Comparison of ENCODE assay signal across 19 cellular contexts in the genomic region with DNA sequence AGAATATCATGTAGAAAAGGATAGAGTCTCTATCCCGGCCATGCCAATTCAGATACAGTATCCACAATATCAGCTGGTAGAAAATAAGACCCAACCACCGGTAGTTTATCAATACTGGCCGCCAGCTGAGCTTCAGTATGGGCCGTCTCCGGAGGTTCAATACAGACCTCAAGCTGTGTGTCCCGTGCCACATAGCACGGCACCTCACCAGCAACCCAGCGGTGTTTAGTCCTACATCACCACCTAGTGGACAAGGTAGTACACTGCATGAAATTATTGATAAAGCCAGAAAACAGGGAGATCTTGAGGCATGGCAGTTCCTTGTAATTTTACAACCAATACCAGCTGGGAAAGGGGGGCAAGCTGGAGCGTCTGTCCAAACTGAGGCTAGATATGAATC. TPM values are rescaled to one million over a fixed set of nuclear protein-coding genes. Genes with fewer than 3 reads are reported as not detected.
"Had no signal": no experiment of that assay in that cellular context is flagged by ENCODE, and none has a peak within 500 bp of the region (broad histone marks: within the 10 kb centered on the region; RNA-seq: fewer than 3 reads in every experiment).

No MANE protein-coding gene starts in this region.

RNA-seq across cellular contexts. Expression of gene PRAMEF14, which starts 7.5 kb away (rescaled TPM):
- total RNA-seq: activated CD4-positive, alpha-beta memory T cell treated with anti-CD3 and anti-CD28 coated beads, Interleukin-2, amount 10 ng/mL, durations not matched to agents 7 days and 5 days; activated CD4-positive, alpha-beta T cell treated with anti-CD3 and anti-CD28 coated beads, Interleukin-2, amount 10 ng/mL, durations not matched to agents 7 days and 5 days; activated naive CD4-positive, alpha-beta T cell treated with anti-CD3 and anti-CD28 coated beads, Interleukin-2, amount 50 U/mL, for 72 hours; activated naive CD8-positive, alpha-beta T cell treated with anti-CD3 and anti-CD28 coated beads, Interleukin-2, amount 10 ng/mL, durations not matched to agents 7 days and 5 days; activated T-cell treated with anti-CD3 and anti-CD28 coated beads, Interleukin-2, amount 50 U/mL, for 72 hours; ascending aorta; breast epithelium; cardiac muscle cell; dorsolateral prefrontal cortex; endothelial cell of umbilical vein; esophagus squamous epithelium; fibroblast of lung; fibroblast of villous mesenchyme; gastroesophageal sphincter; glomerular endothelial cell; heart right ventricle; T-helper 2 cell treated with Interferon-gamma antibody and Interleukin-4, amounts not matched to agents 100 ng/mL and 5 ng/mL, for 36 hours; WTC11 had no signal
- polyA plus RNA-seq: cardiac muscle cell, endothelial cell of umbilical vein, esophagus, fibroblast of lung, heart right ventricle had no signal

RNA-seq across cellular contexts. Expression of gene PRAMEF19, which starts 17.3 kb away (rescaled TPM):
- total RNA-seq: activated CD4-positive, alpha-beta memory T cell treated with anti-CD3 and anti-CD28 coated beads, Interleukin-2, amount 10 ng/mL, durations not matched to agents 7 days and 5 days; activated CD4-positive, alpha-beta T cell treated with anti-CD3 and anti-CD28 coated beads, Interleukin-2, amount 10 ng/mL, durations not matched to agents 7 days and 5 days; activated naive CD4-positive, alpha-beta T cell treated with anti-CD3 and anti-CD28 coated beads, Interleukin-2, amount 50 U/mL, for 72 hours; activated naive CD8-positive, alpha-beta T cell treated with anti-CD3 and anti-CD28 coated beads, Interleukin-2, amount 10 ng/mL, durations not matched to agents 7 days and 5 days; activated T-cell treated with anti-CD3 and anti-CD28 coated beads, Interleukin-2, amount 50 U/mL, for 72 hours; ascending aorta; breast epithelium; cardiac muscle cell; dorsolateral prefrontal cortex; endothelial cell of umbilical vein; esophagus squamous epithelium; fibroblast of lung; fibroblast of villous mesenchyme; gastroesophageal sphincter; glomerular endothelial cell; heart right ventricle; T-helper 2 cell treated with Interferon-gamma antibody and Interleukin-4, amounts not matched to agents 100 ng/mL and 5 ng/mL, for 36 hours; WTC11 had no signal
- polyA plus RNA-seq: cardiac muscle cell, endothelial cell of umbilical vein, fibroblast of lung, heart right ventricle had no signal

RNA-seq across cellular contexts. Expression of gene PRAMEF17, which starts 35.0 kb away (rescaled TPM):
- total RNA-seq: activated CD4-positive, alpha-beta memory T cell treated with anti-CD3 and anti-CD28 coated beads, Interleukin-2, amount 10 ng/mL, durations not matched to agents 7 days and 5 days; activated CD4-positive, alpha-beta T cell treated with anti-CD3 and anti-CD28 coated beads, Interleukin-2, amount 10 ng/mL, durations not matched to agents 7 days and 5 days; activated naive CD4-positive, alpha-beta T cell treated with anti-CD3 and anti-CD28 coated beads, Interleukin-2, amount 50 U/mL, for 72 hours; activated naive CD8-positive, alpha-beta T cell treated with anti-CD3 and anti-CD28 coated beads, Interleukin-2, amount 10 ng/mL, durations not matched to agents 7 days and 5 days; activated T-cell treated with anti-CD3 and anti-CD28 coated beads, Interleukin-2, amount 50 U/mL, for 72 hours; ascending aorta; breast epithelium; cardiac muscle cell; dorsolateral prefrontal cortex; endothelial cell of umbilical vein; esophagus squamous epithelium; fibroblast of lung; fibroblast of villous mesenchyme; glomerular endothelial cell; heart right ventricle; T-helper 2 cell treated with Interferon-gamma antibody and Interleukin-4, amounts not matched to agents 100 ng/mL and 5 ng/mL, for 36 hours; WTC11 had no signal
- polyA plus RNA-seq: cardiac muscle cell, endothelial cell of umbilical vein, esophagus, fibroblast of lung, heart right ventricle had no signal

RNA-seq across cellular contexts. Expression of gene PRAMEF15, which starts 39.1 kb away (rescaled TPM):
- total RNA-seq: activated CD4-positive, alpha-beta memory T cell treated with anti-CD3 and anti-CD28 coated beads, Interleukin-2, amount 10 ng/mL, durations not matched to agents 7 days and 5 days; activated CD4-positive, alpha-beta T cell treated with anti-CD3 and anti-CD28 coated beads, Interleukin-2, amount 10 ng/mL, durations not matched to agents 7 days and 5 days; activated naive CD4-positive, alpha-beta T cell treated with anti-CD3 and anti-CD28 coated beads, Interleukin-2, amount 50 U/mL, for 72 hours; activated naive CD8-positive, alpha-beta T cell treated with anti-CD3 and anti-CD28 coated beads, Interleukin-2, amount 10 ng/mL, durations not matched to agents 7 days and 5 days; activated T-cell treated with anti-CD3 and anti-CD28 coated beads, Interleukin-2, amount 50 U/mL, for 72 hours; ascending aorta; breast epithelium; cardiac muscle cell; dorsolateral prefrontal cortex; endothelial cell of umbilical vein; esophagus squamous epithelium; fibroblast of lung; fibroblast of villous mesenchyme; gastroesophageal sphincter; glomerular endothelial cell; heart right ventricle; T-helper 2 cell treated with Interferon-gamma antibody and Interleukin-4, amounts not matched to agents 100 ng/mL and 5 ng/mL, for 36 hours; WTC11 had no signal
- polyA plus RNA-seq: cardiac muscle cell, endothelial cell of umbilical vein, esophagus, fibroblast of lung, heart right ventricle had no signal

RNA-seq across cellular contexts. Expression of gene PRAMEF33, which starts 51.1 kb away (rescaled TPM):
- total RNA-seq: activated CD4-positive, alpha-beta memory T cell treated with anti-CD3 and anti-CD28 coated beads, Interleukin-2, amount 10 ng/mL, durations not matched to agents 7 days and 5 days; activated CD4-positive, alpha-beta T cell treated with anti-CD3 and anti-CD28 coated beads, Interleukin-2, amount 10 ng/mL, durations not matched to agents 7 days and 5 days; activated naive CD4-positive, alpha-beta T cell treated with anti-CD3 and anti-CD28 coated beads, Interleukin-2, amount 50 U/mL, for 72 hours; activated naive CD8-positive, alpha-beta T cell treated with anti-CD3 and anti-CD28 coated beads, Interleukin-2, amount 10 ng/mL, durations not matched to agents 7 days and 5 days; activated T-cell treated with anti-CD3 and anti-CD28 coated beads, Interleukin-2, amount 50 U/mL, for 72 hours; ascending aorta; breast epithelium; cardiac muscle cell; dorsolateral prefrontal cortex; endothelial cell of umbilical vein; esophagus squamous epithelium; fibroblast of lung; fibroblast of villous mesenchyme; gastroesophageal sphincter; glomerular endothelial cell; heart right ventricle; T-helper 2 cell treated with Interferon-gamma antibody and Interleukin-4, amounts not matched to agents 100 ng/mL and 5 ng/mL, for 36 hours; WTC11 had no signal
- polyA plus RNA-seq: cardiac muscle cell, endothelial cell of umbilical vein, esophagus, fibroblast of lung, heart right ventricle had no signal
